In the genomic region with DNA sequence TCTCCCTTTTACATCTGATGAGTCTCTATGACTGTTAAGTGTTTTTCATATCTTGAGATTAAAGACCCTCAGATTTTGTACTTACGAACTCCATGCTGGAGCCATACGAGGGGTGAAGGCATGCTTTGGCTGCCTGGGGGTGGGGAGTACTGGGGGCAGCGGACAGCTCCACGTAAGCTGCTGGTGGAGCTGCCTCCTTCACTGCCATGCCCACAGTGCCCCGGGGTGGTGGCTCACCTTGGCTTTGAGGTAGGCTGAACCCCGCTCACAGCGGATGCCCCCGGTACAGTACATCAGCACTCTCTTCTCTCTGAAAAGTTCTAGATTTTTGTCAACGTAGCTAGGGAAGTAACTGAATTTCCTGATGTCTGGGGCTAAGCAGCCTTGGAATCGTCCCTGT, we compare ENCODE assay signal across 23 cellular contexts.
"Had no signal": no experiment of that assay in that cellular context is flagged by ENCODE, and none has a peak within 500 bp of the region (broad histone marks: within the 10 kb centered on the region; RNA-seq: fewer than 3 reads in every experiment).

No MANE protein-coding gene starts in this region.

- DNase-seq: heart right ventricle; islet precursor cell; lower lobe of right lung; mammary epithelial cell; mesenchymal stem cell; naive thymus-derived CD8-positive, alpha-beta T cell; nucleus accumbens; small intestine; spleen; stimulated activated CD4-positive, alpha-beta T cell treated with anti-CD3 and anti-CD28 coated beads, Interleukin-4, amount 100 ng/mL, for 24 hours; stimulated activated naive CD4-positive, alpha-beta T cell; tibial artery; uterus had no signal

- H3K27ac ChIP-seq: heart right ventricle, hepatocyte, lower lobe of right lung, parathyroid adenoma, spleen, suprapubic skin, thoracic aorta, tibial artery, uterus had no signal

- H3K4me3 ChIP-seq: heart right ventricle, hepatocyte, lower lobe of right lung, spleen, suprapubic skin, thoracic aorta, tibial artery, uterus had no signal

- H3K27me3 Mint-ChIP-seq: naive thymus-derived CD8-positive, alpha-beta T cell; stimulated activated naive CD8-positive, alpha-beta T cell treated with anti-CD3 and anti-CD28 coated beads, Interleukin-15, Interleukin-2, amounts not matched to agents 100 ng/mL and 50 ng/mL, for 24 hours; type B pancreatic cell had no signal

- H3K9me3 ChIP-seq: heart right ventricle, lower lobe of right lung, spleen, suprapubic skin, thoracic aorta, tibial artery, uterus had no signal

- H3K4me3 Mint-ChIP-seq: naive thymus-derived CD8-positive, alpha-beta T cell; nephron; neural crest cell; stimulated activated effector memory CD8-positive, alpha-beta T cell treated with anti-CD3 and anti-CD28 coated beads, Interleukin-12 subunit alpha, Interleukin-12 subunit beta, amount 100 ng/mL, for 72 hours; stimulated activated naive CD8-positive, alpha-beta T cell treated with anti-CD3 and anti-CD28 coated beads, Interleukin-15, Interleukin-2, amounts not matched to agents 100 ng/mL and 50 ng/mL, for 24 hours; type B pancreatic cell had no signal

- H3K4me2 ChIP-seq: hepatocyte had no signal

- ATAC-seq: heart right ventricle; naive thymus-derived CD8-positive, alpha-beta T cell; sciatic nerve; stimulated activated effector memory CD8-positive, alpha-beta T cell treated with anti-CD3 and anti-CD28 coated beads, Interleukin-12 subunit alpha, Interleukin-12 subunit beta, amount 100 ng/mL, for 72 hours had no signal

- H3K79me2 ChIP-seq: hepatocyte, parathyroid adenoma had no signal

- H3K36me3 ChIP-seq: uterus had no signal

- H3K4me1 ChIP-seq: lower lobe of right lung, parathyroid adenoma, spleen, suprapubic skin, uterus had no signal

- H3K4me1 Mint-ChIP-seq: neural crest cell; stimulated activated effector memory CD8-positive, alpha-beta T cell treated with anti-CD3 and anti-CD28 coated beads, Interleukin-12 subunit alpha, Interleukin-12 subunit beta, amount 100 ng/mL, for 72 hours had no signal

- H3K9me3 Mint-ChIP-seq: naive thymus-derived CD8-positive, alpha-beta T cell; nephron; neural crest cell; stimulated activated effector memory CD8-positive, alpha-beta T cell treated with anti-CD3 and anti-CD28 coated beads, Interleukin-12 subunit alpha, Interleukin-12 subunit beta, amount 100 ng/mL, for 72 hours; stimulated activated naive CD8-positive, alpha-beta T cell treated with anti-CD3 and anti-CD28 coated beads, Interleukin-15, Interleukin-2, amounts not matched to agents 100 ng/mL and 50 ng/mL, for 24 hours; type B pancreatic cell had no signal

- H3K27me3 ChIP-seq: heart right ventricle, hepatocyte, spleen, suprapubic skin, tibial artery, uterus had no signal

- H3K27ac Mint-ChIP-seq: nephron; stimulated activated effector memory CD8-positive, alpha-beta T cell treated with anti-CD3 and anti-CD28 coated beads, Interleukin-12 subunit alpha, Interleukin-12 subunit beta, amount 100 ng/mL, for 72 hours; stimulated activated naive CD8-positive, alpha-beta T cell treated with anti-CD3 and anti-CD28 coated beads, Interleukin-15, Interleukin-2, amounts not matched to agents 100 ng/mL and 50 ng/mL, for 24 hours; type B pancreatic cell had no signal

- H2AFZ ChIP-seq: hepatocyte, parathyroid adenoma had no signal
